8 cellular contexts compared by ENCODE assay signal in the genomic region with DNA sequence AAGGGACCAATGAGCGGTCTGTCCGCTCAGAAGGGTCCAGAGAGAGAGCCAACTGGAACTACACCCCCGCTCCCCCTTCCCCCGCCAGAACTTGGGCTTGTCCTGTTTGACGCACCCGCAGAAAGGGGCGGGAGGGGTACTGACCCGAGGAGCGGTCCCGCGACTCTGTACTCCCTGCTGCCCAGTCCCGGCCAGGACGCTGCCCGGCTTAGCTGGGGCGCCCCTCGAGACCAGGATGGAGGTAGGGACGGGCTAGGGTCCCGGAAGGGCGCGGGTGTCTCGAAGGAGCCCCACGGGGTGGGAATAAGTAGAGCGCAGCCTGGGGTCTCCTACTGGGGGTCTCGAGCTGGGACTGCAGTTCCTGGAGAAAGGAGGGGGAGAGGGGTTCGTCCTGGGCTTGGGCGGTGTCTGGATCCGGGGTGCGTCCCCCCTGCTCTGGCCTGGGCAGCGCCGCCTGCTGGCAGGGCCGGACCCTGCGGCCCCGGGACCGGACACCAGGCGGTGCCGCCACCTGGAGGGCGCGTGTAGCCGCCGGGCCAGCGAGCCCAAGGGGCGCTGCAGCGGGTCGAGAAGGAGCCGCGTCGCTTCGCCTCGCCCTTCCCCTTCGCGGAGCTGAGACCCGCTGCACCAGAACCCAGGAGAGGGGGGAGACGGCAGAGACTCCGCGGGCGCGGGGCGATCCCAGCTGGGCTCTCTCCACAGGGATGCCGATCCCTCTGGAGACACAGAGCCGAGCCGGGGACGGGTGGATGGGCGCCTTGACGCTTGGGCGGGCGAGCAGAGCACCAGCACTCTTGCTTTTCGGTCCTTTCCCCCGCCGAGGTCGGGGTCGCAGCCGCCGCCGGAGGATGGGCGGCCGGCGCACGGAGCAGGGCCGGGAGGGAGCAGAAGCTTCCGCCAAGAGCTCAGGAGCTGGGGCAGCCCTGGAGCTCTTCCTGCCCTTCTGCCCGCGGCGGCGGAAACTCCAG. TPM values are rescaled to one million over a fixed set of nuclear protein-coding genes. Genes with fewer than 3 reads are reported as not detected.
DNase-seq lines count a peak whose midpoint lies in the region; ATAC-seq, FAIRE-seq and TF ChIP-seq lines count a peak whose summit lies in the region.

No MANE protein-coding gene starts in this region.

- no peaks in the 10 kb centered on the region for H3K36me3 ChIP-seq in testis (ENCODE audit: low read depth, missing control alignments)

- TF ChIP-seq CTCF in testis (IDR thresholded peaks at IDR 0.05), result peak; percentile 90 to 99 (median 99)

- intact Hi-C loops in testis (cut with DNase I; ENCODE audit: low total_unique reads), result no loop called here

- 1% methylated on average over 20 to 79 of the region's 84 CpGs for WGBS in testis, 2 donors

- peak; percentile 86 for DNase-seq in DMS53 (lab: John Stamatoyannopoulos, UW)
- peak; percentile 51 for DNase-seq in HS-27A (ENCODE audit: low read depth)
- DNase-seq in RCC 7860 (ENCODE audit: low spot score), result peak; percentile 27
- DNase-seq in activated gamma-delta T cell treated with Interleukin-2 at 50 U/mL for 16 hours, result peak; percentile 73
- DNase-seq in frontal cortex (ENCODE audit: low spot score in 2 of 2), result peak; percentile 68 to 89
- peak in 43 of 56 donors; percentile 11 to 77 (median 39) for DNase-seq in nucleus accumbens (lab: John Stamatoyannopoulos, UW)
- DNase-seq in testis, result peak; percentile 90

- H3K27me3 ChIP-seq in testis, result no peaks in the 10 kb centered on the region

- no peaks in the 10 kb centered on the region for H3K9me3 ChIP-seq in testis

- H3K4me1 ChIP-seq in testis, result peaks cover 30% of the 10 kb centered on the region

- TF ChIP-seq POLR2A in testis (IDR thresholded peaks at IDR 0.05), result no peak

- peak overlapping the region; percentile 84 to 90 for H3K27ac ChIP-seq in testis

- no peak for FAIRE-seq in RCC 7860 (lab: Jason Lieb, UNC)
- no peak for FAIRE-seq in frontal cortex (lab: Jason Lieb, UNC)

- peak overlapping the region; percentile 65 to 78 for H3K4me3 ChIP-seq in testis

- peak; percentile 61 for ATAC-seq in GM19468 (IDR thresholded peaks at IDR 0.05; ENCODE audit: extremely low read depth, unreplicated experiment)

RNA-seq across cellular contexts. Expression of gene CACNB3, which starts 3.7 kb away (rescaled TPM):
- 41.6 TPM for total RNA-seq in frontal cortex
- total RNA-seq in testis, result 10 to 100 TPM; 17.2 to 19.3 TPM
- polyA plus RNA-seq in testis (ENCODE audit: insufficient read depth, low read depth, low replicate concordance), result 20.1 TPM

RNA-seq across cellular contexts. Expression of gene ADCY6, which starts 25.7 kb away (rescaled TPM):
- total RNA-seq in frontal cortex (25.7 TPM), testis (10 to 100 TPM; 24.5 to 26.3 TPM)
- 16.5 TPM for polyA plus RNA-seq in testis (ENCODE audit: insufficient read depth, low read depth, low replicate concordance)

RNA-seq across cellular contexts. Expression of gene DDX23, which starts 37.4 kb away (rescaled TPM):
- total RNA-seq in frontal cortex (55.8 TPM), testis (10 to 100 TPM; 85.0 to 96.1 TPM)
- 69.4 TPM for polyA plus RNA-seq in testis (ENCODE audit: insufficient read depth, low read depth, low replicate concordance)

RNA-seq across cellular contexts. Expression of gene RND1, which starts 51.1 kb away (rescaled TPM):
- total RNA-seq in frontal cortex (24.9 TPM), testis (1 to 10 TPM in 1 of 2 donors, under 1 TPM in 1; 0.81 to 1.1 TPM)
- 1.2 TPM for polyA plus RNA-seq in testis (ENCODE audit: insufficient read depth, low read depth, low replicate concordance)

Comparison
In these comparisons a context has a peak if more than half of its experiments do, and no peak if none do; other contexts are left out.
1. Peak in every context shown above with its lines: DNase-seq, ATAC-seq, H3K4me3 ChIP-seq and H3K27ac ChIP-seq.
2. DNase-seq: peak in every context shown above with its lines; median percentile 90 in testis; 86 in DMS53; 78 in frontal cortex; 73 in activated gamma-delta T cell treated with Interleukin-2 at 50 U/mL for 16 hours; 51 in HS-27A; 39 in nucleus accumbens; 27 in RCC 7860.